ENCODE assay signal across 19 cellular contexts in the genomic region with DNA sequence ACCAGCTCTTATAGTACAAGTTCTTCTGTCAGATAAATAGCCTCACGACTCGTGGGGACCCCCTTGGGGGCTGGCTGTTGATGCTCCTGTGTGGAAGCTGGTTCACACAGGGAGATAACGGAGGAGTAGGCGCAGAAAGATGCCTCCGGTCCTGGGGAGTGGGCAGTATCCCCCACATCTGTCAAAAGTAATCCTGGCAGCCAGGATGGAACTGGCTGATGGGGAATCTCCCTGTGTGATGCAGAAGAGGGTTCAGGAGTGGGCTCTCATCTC. TPM values are rescaled to one million over a fixed set of nuclear protein-coding genes. Genes with fewer than 3 reads are reported as not detected.
DNase-seq lines count a peak whose midpoint lies in the region; ATAC-seq and TF ChIP-seq lines count a peak whose summit lies in the region.
"Had no signal": no experiment of that assay in that cellular context is flagged by ENCODE, and none has a peak within 500 bp of the region (broad histone marks: within the 10 kb centered on the region; RNA-seq: fewer than 3 reads in every experiment).

No MANE protein-coding gene starts in this region.

- TF ChIP-seq POLR2A in esophagus muscularis mucosa (IDR thresholded peaks at IDR 0.05; ENCODE audit: low read depth) (no peak), spleen (IDR thresholded peaks at IDR 0.05) (no peak), tibial nerve (IDR thresholded peaks at IDR 0.05) (no peak)

- H3K4me3 ChIP-seq in esophagus muscularis mucosa: no peak overlapping the region
- H3K4me3 ChIP-seq in spleen: no peak overlapping the region
- no peak overlapping the region for H3K4me3 ChIP-seq in tibial nerve
- H3K4me3 ChIP-seq: GM12878, GM23338 had no signal

- 64% methylated on average over 5 of the region's 5 CpGs for WGBS in esophagus muscularis mucosa
- 55 to 83% (median 74%) methylated on average over 5 of the region's 5 CpGs for WGBS in spleen, 5 donors
- WGBS in tibial nerve, 2 donors: 60 to 64% methylated on average over 5 of the region's 5 CpGs

- DNase-seq in activated CD4-positive, alpha-beta T cell treated with anti-CD3 and anti-CD28 coated beads, Interleukin-2, amount 10 ng/mL, durations not matched to agents 24 days and 14 days: peak; percentile 49
- no peak for DNase-seq in activated CD4-positive, alpha-beta T cell treated with anti-CD3 and anti-CD28 coated beads for 4 hours
- peak; percentile 81 for DNase-seq in esophagus muscularis mucosa (ENCODE audit: extremely low spot score)
- peak; percentile 31 for DNase-seq in spleen
- no peak for DNase-seq in tibial nerve (ENCODE audit: low spot score in 2 of 2)
- DNase-seq: AML-193; C1 segment of cervical spinal cord; Calu3; CD4-positive, alpha-beta memory T cell; COR-L47; DMS153; DND-41; H9; HFFc6 had no signal

- no peaks in the 10 kb centered on the region for H3K36me3 ChIP-seq in esophagus muscularis mucosa
- no peaks in the 10 kb centered on the region for H3K36me3 ChIP-seq in spleen
- H3K36me3 ChIP-seq in tibial nerve: no peaks in the 10 kb centered on the region

- no peak overlapping the region for H3K27ac Mint-ChIP-seq in activated CD4-positive, alpha-beta T cell treated with anti-CD3 and anti-CD28 coated beads, Interleukin-2, amount 10 ng/mL, durations not matched to agents 24 days and 14 days
- H3K27ac Mint-ChIP-seq: GM23338, H9, HFFc6 had no signal

- H3K9me3 Mint-ChIP-seq in activated CD4-positive, alpha-beta T cell treated with anti-CD3 and anti-CD28 coated beads, Interleukin-2, amount 10 ng/mL, durations not matched to agents 24 days and 14 days: no peaks in the 10 kb centered on the region
- H3K9me3 Mint-ChIP-seq: CD4-positive, alpha-beta memory T cell; GM23338; HFFc6 had no signal

- TF ChIP-seq EP300 in esophagus muscularis mucosa (IDR thresholded peaks at IDR 0.05): no peak
- TF ChIP-seq EP300 in tibial nerve (IDR thresholded peaks at IDR 0.05): no peak

- H3K27me3 ChIP-seq in esophagus muscularis mucosa (peaks cover 0 to 48% (median 0%) of the 10 kb centered on the region in 4 donors), spleen (replicated peaks in 1 of 7) (peaks cover 0 to 49% (median 0%) of the 10 kb centered on the region in 7 donors), tibial nerve (peaks cover 0 to 21% of the 10 kb centered on the region in 2 donors)

- no peaks in the 10 kb centered on the region for H3K36me3 Mint-ChIP-seq in activated CD4-positive, alpha-beta T cell treated with anti-CD3 and anti-CD28 coated beads, Interleukin-2, amount 10 ng/mL, durations not matched to agents 24 days and 14 days (ENCODE audit: low read depth)
- H3K36me3 Mint-ChIP-seq: CD4-positive, alpha-beta memory T cell had no signal

- no peaks in the 10 kb centered on the region for H3K4me1 Mint-ChIP-seq in activated CD4-positive, alpha-beta T cell treated with anti-CD3 and anti-CD28 coated beads, Interleukin-2, amount 10 ng/mL, durations not matched to agents 24 days and 14 days
- H3K4me1 Mint-ChIP-seq: CD4-positive, alpha-beta memory T cell had no signal

- H3K27me3 Mint-ChIP-seq in activated CD4-positive, alpha-beta T cell treated with anti-CD3 and anti-CD28 coated beads, Interleukin-2, amount 10 ng/mL, durations not matched to agents 24 days and 14 days: peaks cover 28% of the 10 kb centered on the region

- intact Hi-C loops in activated CD4-positive, alpha-beta T cell treated with anti-CD3 and anti-CD28 coated beads, Interleukin-2, amount 10 ng/mL, durations not matched to agents 24 days and 14 days (cut with micrococcal nuclease): no loop called here
- intact Hi-C loops in esophagus muscularis mucosa (cut with DNase I) (no loop called here), spleen (cut with DNase I; ENCODE audit: low total_unique reads) (no loop called here)

- H3K27ac ChIP-seq in esophagus muscularis mucosa (replicated peaks in 1 of 4): no peak overlapping the region
- no peak overlapping the region for H3K27ac ChIP-seq in spleen
- no peak overlapping the region for H3K27ac ChIP-seq in tibial nerve
- H3K27ac ChIP-seq: 22Rv1 had no signal

- TF ChIP-seq CTCF in esophagus muscularis mucosa (IDR thresholded peaks at IDR 0.05) (no peak), spleen (IDR thresholded peaks at IDR 0.05 in 8 of 11, conservative IDR thresholded peaks at IDR 0.05 in 3 of 11) (no peak), tibial nerve (IDR thresholded peaks at IDR 0.05) (no peak)

- ATAC-seq in GM21360 (IDR thresholded peaks at IDR 0.05; ENCODE audit: unreplicated experiment): no peak
- ATAC-seq in HG03108 (IDR thresholded peaks at IDR 0.05; ENCODE audit: unreplicated experiment): no peak
- ATAC-seq: GM12878, GM23338 had no signal

- H3K4me1 ChIP-seq in esophagus muscularis mucosa (no peaks in the 10 kb centered on the region), spleen (no peaks in the 10 kb centered on the region), tibial nerve (no peaks in the 10 kb centered on the region)

- H3K4me3 Mint-ChIP-seq in activated CD4-positive, alpha-beta T cell treated with anti-CD3 and anti-CD28 coated beads, Interleukin-2, amount 10 ng/mL, durations not matched to agents 24 days and 14 days: no peak overlapping the region
- H3K4me3 Mint-ChIP-seq: CD4-positive, alpha-beta memory T cell; GM23338; H9; HFFc6 had no signal

- H3K9me3 ChIP-seq in esophagus muscularis mucosa (no peaks in the 10 kb centered on the region), spleen (no peaks in the 10 kb centered on the region), tibial nerve (no peaks in the 10 kb centered on the region)

RNA-seq across cellular contexts. Expression of a gene that starts 54.7 kb away (rescaled TPM):
- total RNA-seq in activated CD4-positive, alpha-beta T cell treated with anti-CD3 and anti-CD28 coated beads, Interleukin-2, amount 10 ng/mL, durations not matched to agents 24 days and 14 days: 22.3 and 23.1 TPM in 2 replicates
- total RNA-seq in esophagus muscularis mucosa: 10 to 100 TPM; 29.0 to 59.0 (median 50.5) TPM
- total RNA-seq in spleen: 10 to 100 TPM; 31.7 to 61.7 (median 56.4) TPM
- polyA plus RNA-seq in spleen: 10 to 100 TPM; 19.3 to 56.7 (median 50.6) TPM
- 100 to 1,000 TPM in 1 of 4 donors, 10 to 100 TPM in 3; 57.6 to 123 (median 73.0) TPM for total RNA-seq in tibial nerve

Comparison
In these comparisons a context has a peak if more than half of its experiments do, and no peak if none do; other contexts are left out.
1. DNase-seq: peak in activated CD4-positive, alpha-beta T cell treated with anti-CD3 and anti-CD28 coated beads, Interleukin-2, amount 10 ng/mL, durations not matched to agents 24 days and 14 days (single experiment), esophagus muscularis mucosa (single experiment) and spleen (single experiment); none in activated CD4-positive, alpha-beta T cell treated with anti-CD3 and anti-CD28 coated beads for 4 hours (0 of 2) and tibial nerve (0 of 2).